22 cellular contexts compared by ENCODE assay signal in the genomic region with DNA sequence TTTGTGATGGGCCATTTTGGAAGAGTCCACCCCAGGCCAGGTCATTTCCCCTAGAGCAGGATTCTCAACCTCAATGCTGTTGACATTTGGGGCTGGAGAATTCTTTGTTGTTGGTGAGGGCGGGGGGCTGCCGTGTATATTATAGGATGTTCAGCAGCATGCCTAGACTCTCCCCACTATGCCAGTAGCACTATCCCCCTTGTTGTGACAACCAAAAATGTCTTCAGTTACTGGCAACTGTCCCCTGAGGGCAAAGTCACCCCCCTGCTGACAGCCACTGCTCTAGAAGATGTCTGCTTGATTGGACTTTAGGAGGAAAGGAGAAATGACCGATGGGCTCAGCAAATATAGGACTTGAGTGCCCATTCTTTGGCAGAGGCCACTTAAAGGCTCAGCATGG. TPM values are rescaled to one million over a fixed set of nuclear protein-coding genes. Genes with fewer than 3 reads are reported as not detected.
DNase-seq lines count a peak whose midpoint lies in the region; ATAC-seq and TF ChIP-seq lines count a peak whose summit lies in the region.
"Had no signal": no experiment of that assay in that cellular context is flagged by ENCODE, and none has a peak within 500 bp of the region (broad histone marks: within the 10 kb centered on the region; RNA-seq: fewer than 3 reads in every experiment).

No MANE protein-coding gene starts in this region.

- H3K36me3 Mint-ChIP-seq in activated CD4-positive, alpha-beta T cell treated with anti-CD3 and anti-CD28 coated beads for 36 hours (ENCODE audit: low read depth): peaks cover 40% of the 10 kb centered on the region
- H3K36me3 Mint-ChIP-seq in IgD-negative memory B cell (peaks cover 10% of the 10 kb centered on the region), neural progenitor cell (peaks cover 15% of the 10 kb centered on the region)
- peaks cover 91% of the 10 kb centered on the region for H3K36me3 Mint-ChIP-seq in activated T-helper 17 cell treated with anti-CD3 and anti-CD28 coated beads, Interleukin-2, amount 50 U/mL, for 72 hours (ENCODE audit: low read depth)
- H3K36me3 Mint-ChIP-seq: WTC11 had no signal

- H3K27ac Mint-ChIP-seq in activated CD4-positive, alpha-beta T cell treated with anti-CD3 and anti-CD28 coated beads for 36 hours: peak overlapping the region; percentile 17
- H3K27ac Mint-ChIP-seq in IgD-negative memory B cell: peak overlapping the region; percentile 82 to 97 (median 83)
- H3K27ac Mint-ChIP-seq in activated T-helper 17 cell treated with anti-CD3 and anti-CD28 coated beads, Interleukin-2, amount 50 U/mL, for 72 hours: peak overlapping the region; percentile 77
- no peak overlapping the region for H3K27ac Mint-ChIP-seq in neural progenitor cell
- H3K27ac Mint-ChIP-seq: WTC11 had no signal

- H3K27me3 Mint-ChIP-seq in activated CD4-positive, alpha-beta T cell treated with anti-CD3 and anti-CD28 coated beads for 36 hours: no peaks in the 10 kb centered on the region
- H3K27me3 Mint-ChIP-seq in IgD-negative memory B cell (no peaks in the 10 kb centered on the region), neural progenitor cell (ENCODE audit: insufficient read depth, low read depth) (peaks cover 7% of the 10 kb centered on the region)
- H3K27me3 Mint-ChIP-seq in activated T-helper 17 cell treated with anti-CD3 and anti-CD28 coated beads, Interleukin-2, amount 50 U/mL, for 72 hours: no peaks in the 10 kb centered on the region

- H3K36me3 ChIP-seq in spleen: peaks cover 0 to 84% (median 7%) of the 10 kb centered on the region in 6 donors
- H3K36me3 ChIP-seq in neural progenitor cell: no peaks in the 10 kb centered on the region

- H3F3A ChIP-seq in neural progenitor cell (ENCODE audit: low read depth): no peaks in the 10 kb centered on the region

- H3K4me3 Mint-ChIP-seq in activated CD4-positive, alpha-beta T cell treated with anti-CD3 and anti-CD28 coated beads for 36 hours: no peak overlapping the region
- peak overlapping the region in 3 of 4 donors; percentile 36 to 81 (median 79) for H3K4me3 Mint-ChIP-seq in IgD-negative memory B cell
- no peak overlapping the region for H3K4me3 Mint-ChIP-seq in activated T-helper 17 cell treated with anti-CD3 and anti-CD28 coated beads, Interleukin-2, amount 50 U/mL, for 72 hours
- H3K4me3 Mint-ChIP-seq in neural progenitor cell: no peak overlapping the region
- H3K4me3 Mint-ChIP-seq: WTC11 had no signal

- H4K20me1 ChIP-seq in neural progenitor cell (ENCODE audit: low read depth): no peaks in the 10 kb centered on the region

- intact Hi-C loops in activated CD4-positive, alpha-beta T cell treated with anti-CD3 and anti-CD28 coated beads for 36 hours (cut with DNase I, micrococcal nuclease): no loop called here
- intact Hi-C loops in spleen (cut with DNase I; ENCODE audit: low total_unique reads): no loop called here

- TF ChIP-seq CTCF in spleen (IDR thresholded peaks at IDR 0.05 in 8 of 11, conservative IDR thresholded peaks at IDR 0.05 in 3 of 11): no peak
- no peak for TF ChIP-seq CTCF in neural progenitor cell (IDR thresholded peaks at IDR 0.05)

- no peak overlapping the region for H3K9ac ChIP-seq in neural progenitor cell

- H3K4me2 ChIP-seq in neural progenitor cell: no peak overlapping the region
- H3K4me2 ChIP-seq: PC-9 had no signal

- CTCF ChIA-PET in activated CD4-positive, alpha-beta T cell treated with anti-CD3 and anti-CD28 coated beads for 36 hours (lab: Charles Lee): interaction anchor here (0.5 to 1.5 kb wide), 2 partner anchors 8 to 294 kb away, joined by 3 to 5 read pairs; no protein-coding TSS in a partner anchor

- H3K4me1 Mint-ChIP-seq in activated CD4-positive, alpha-beta T cell treated with anti-CD3 and anti-CD28 coated beads for 36 hours: peaks cover 39% of the 10 kb centered on the region
- H3K4me1 Mint-ChIP-seq in IgD-negative memory B cell: peaks cover 35 to 54% (median 52%) of the 10 kb centered on the region in 3 donors
- H3K4me1 Mint-ChIP-seq in activated T-helper 17 cell treated with anti-CD3 and anti-CD28 coated beads, Interleukin-2, amount 50 U/mL, for 72 hours: peaks cover 14% of the 10 kb centered on the region
- peaks cover 5% of the 10 kb centered on the region for H3K4me1 Mint-ChIP-seq in neural progenitor cell

- no peak overlapping the region for H3K4me3 ChIP-seq in spleen
- H3K4me3 ChIP-seq in neural progenitor cell: no peak overlapping the region
- H3K4me3 ChIP-seq: heart right ventricle, PC-9, SJSA1, upper lobe of right lung had no signal

- no peak for ATAC-seq in activated CD4-positive, alpha-beta T cell treated with anti-CD3 and anti-CD28 coated beads for 36 hours
- no peak for ATAC-seq in activated T-helper 17 cell treated with anti-CD3 and anti-CD28 coated beads, Interleukin-2, amount 50 U/mL, for 72 hours (replicated peaks)
- ATAC-seq: heart right ventricle, left ventricle myocardium superior, upper lobe of right lung, WTC11 had no signal

- no peak for DNase-seq in activated CD4-positive, alpha-beta T cell treated with anti-CD3 and anti-CD28 coated beads for 36 hours
- DNase-seq in activated CD4-positive, alpha-beta T cell treated with anti-CD3 and anti-CD28 coated beads, Interleukin-2, amount 50 U/mL, for 1 hour: no peak
- DNase-seq in spleen: peak; percentile 58
- DNase-seq in NCI-H2081 (lab: John Stamatoyannopoulos, UW): no peak
- no peak for DNase-seq in neural progenitor cell (ENCODE audit: low spot score)
- DNase-seq in NCI-H2227 (lab: John Stamatoyannopoulos, UW; ENCODE audit: unreplicated experiment): no peak
- DNase-seq: C1 segment of cervical spinal cord; DMS153; heart right ventricle; left ventricle myocardium superior; NCI-H187; NCI-H2227 treated with DMSO at 0.1 percent for 48 hours; NCI-H774; PC-9; small intestine; stimulated activated CD4-positive, alpha-beta T cell treated with anti-CD3 and anti-CD28 coated beads, Interleukin-4, amount 100 ng/mL, for 1 hour; T-helper 9 cell; upper lobe of right lung had no signal

- H3K9me3 ChIP-seq in spleen (no peaks in the 10 kb centered on the region), neural progenitor cell (ENCODE audit: low read depth) (no peaks in the 10 kb centered on the region)
- H3K9me3 ChIP-seq: heart right ventricle, SJSA1, upper lobe of right lung had no signal

- H3K4me1 ChIP-seq in spleen: peaks cover 8 to 93% (median 50%) of the 10 kb centered on the region in 6 donors
- H3K4me1 ChIP-seq in neural progenitor cell: no peaks in the 10 kb centered on the region
- H3K4me1 ChIP-seq: SJSA1, upper lobe of right lung had no signal

- H3K27me3 ChIP-seq in spleen (replicated peaks in 1 of 7) (no peaks in the 10 kb centered on the region), neural progenitor cell (no peaks in the 10 kb centered on the region)
- H3K27me3 ChIP-seq: heart right ventricle, SJSA1, upper lobe of right lung had no signal

- H3K27ac ChIP-seq in spleen (peak overlapping the region in 4 of 8 donors; percentile 79 to 90 (median 86)), neural progenitor cell (no peak overlapping the region)
- H3K27ac ChIP-seq: PC-9, SJSA1, upper lobe of right lung had no signal

- POLR2A ChIA-PET in activated CD4-positive, alpha-beta T cell treated with anti-CD3 and anti-CD28 coated beads for 36 hours (lab: Charles Lee): no interaction called here

- no peak overlapping the region for H2AFZ ChIP-seq in neural progenitor cell (replicated peaks)
- H2AFZ ChIP-seq: PC-9 had no signal

- no peaks in the 10 kb centered on the region for H3K79me2 ChIP-seq in neural progenitor cell (ENCODE audit: low read depth)

- TF ChIP-seq POLR2A in spleen (IDR thresholded peaks at IDR 0.05): no peak

- 78 to 92% (median 91%) methylated on average over 3 of the region's 3 CpGs for WGBS in spleen, 5 donors

- no peaks in the 10 kb centered on the region for H3K9me3 Mint-ChIP-seq in activated CD4-positive, alpha-beta T cell treated with anti-CD3 and anti-CD28 coated beads for 36 hours (ENCODE audit: low read depth)
- H3K9me3 Mint-ChIP-seq in IgD-negative memory B cell: no peaks in the 10 kb centered on the region
- no peaks in the 10 kb centered on the region for H3K9me3 Mint-ChIP-seq in activated T-helper 17 cell treated with anti-CD3 and anti-CD28 coated beads, Interleukin-2, amount 50 U/mL, for 72 hours
- no peaks in the 10 kb centered on the region for H3K9me3 Mint-ChIP-seq in neural progenitor cell
- H3K9me3 Mint-ChIP-seq: WTC11 had no signal

RNA-seq across cellular contexts. Expression of gene TTC7A, which starts 35.5 kb away (rescaled TPM):
- 10 to 100 TPM; 46.5 to 50.1 TPM for total RNA-seq in activated CD4-positive, alpha-beta T cell treated with anti-CD3 and anti-CD28 coated beads for 36 hours
- polyA plus RNA-seq in IgD-negative memory B cell: 46.9 TPM
- 10 to 100 TPM; 45.2 to 62.1 TPM for total RNA-seq in activated T-helper 17 cell treated with anti-CD3 and anti-CD28 coated beads, Interleukin-2, amount 50 U/mL, for 72 hours
- 10 to 100 TPM; 40.3 to 59.0 (median 47.6) TPM for total RNA-seq in spleen
- polyA plus RNA-seq in spleen: 10 to 100 TPM; 13.6 to 37.6 (median 17.7) TPM
- total RNA-seq in neural progenitor cell (ENCODE audit: low replicate concordance): 15.5 and 16.5 TPM in 2 replicates

Comparison
In these comparisons a context has a peak if more than half of its experiments do, and no peak if none do; other contexts are left out.
1. H3K4me3 Mint-ChIP-seq: peak in IgD-negative memory B cell (3 of 4); none in activated CD4-positive, alpha-beta T cell treated with anti-CD3 and anti-CD28 coated beads for 36 hours (single experiment), activated T-helper 17 cell treated with anti-CD3 and anti-CD28 coated beads, Interleukin-2, amount 50 U/mL, for 72 hours (single experiment) and neural progenitor cell (single experiment).